Comparison of ENCODE assay signal across 12 cellular contexts in genomic region chr15:89299896-89300295, GRCh38. TPM values are rescaled to one million over a fixed set of nuclear protein-coding genes. Genes with fewer than 3 reads are reported as not detected.
DNase-seq lines count a peak whose midpoint lies in the region; ATAC-seq and TF ChIP-seq lines count a peak whose summit lies in the region.
"Had no signal": no experiment of that assay in that cellular context is flagged by ENCODE, and none has a peak within 500 bp of the region (broad histone marks: within the 10 kb centered on the region; RNA-seq: fewer than 3 reads in every experiment).

No MANE protein-coding gene starts in this region.

- TF ChIP-seq CTCF in C4-2B (conservative IDR thresholded peaks at IDR 0.05) (peak; percentile 29), LNCaP clone FGC (IDR thresholded peaks at IDR 0.05; ENCODE audit: control insufficient read depth, extremely low read depth, insufficient read depth) (peak; percentile 62), chondrocyte (IDR thresholded peaks at IDR 0.05) (peak; percentile 81)

- no peak overlapping the region for H3K4me3 Mint-ChIP-seq in chondrocyte (ENCODE audit: unreplicated experiment)
- H3K4me3 Mint-ChIP-seq in natural killer cell treated with Interleukin-12 subunit alpha and Interleukin-12 subunit beta and Interleukin-15 and Interleukin-18, amount 100 ng/mL, for 72 hours: no peak overlapping the region
- H3K4me3 Mint-ChIP-seq: activated naive CD8-positive, alpha-beta T cell treated with anti-CD3 and anti-CD28 coated beads, Interleukin-2, amount 50 U/mL, for 24 hours had no signal

- peaks cover 11% of the 10 kb centered on the region for H3K36me3 Mint-ChIP-seq in chondrocyte (ENCODE audit: low read depth)
- peaks cover 45% of the 10 kb centered on the region for H3K36me3 Mint-ChIP-seq in natural killer cell treated with Interleukin-12 subunit alpha and Interleukin-12 subunit beta and Interleukin-15 and Interleukin-18, amount 100 ng/mL, for 72 hours

- peak; percentile 14 for DNase-seq in LNCaP clone FGC (ENCODE audit: low read depth)
- no peak for DNase-seq in chondrocyte (ENCODE audit: low spot score)
- no peak for DNase-seq in natural killer cell treated with Interleukin-12 subunit alpha and Interleukin-12 subunit beta and Interleukin-15 and Interleukin-18, amount 100 ng/mL, for 72 hours (ENCODE audit: low spot score)
- DNase-seq in NK-92 treated with Interleukin-12 subunit alpha and Interleukin-12 subunit beta, amount 100 ng/mL, for 24 hours (lab: John Stamatoyannopoulos, UW): no peak
- DNase-seq in iPS-NIHi11 (ENCODE audit: low spot score): no peak
- no peak for DNase-seq in NCI-H1436 treated with DMSO at 0.1 percent for 48 hours (lab: John Stamatoyannopoulos, UW)
- DNase-seq: activated naive CD8-positive, alpha-beta T cell treated with anti-CD3 and anti-CD28 coated beads, Interleukin-2, amount 50 U/mL, for 24 hours; NCI-H187 treated with DMSO at 0.1 percent for 48 hours; stimulated activated CD4-positive, alpha-beta T cell treated with anti-CD3 and anti-CD28 coated beads, Interleukin-12 subunit alpha, Interleukin-12 subunit beta, amount 100 ng/mL, for 4 hours; testis had no signal

- H3K27me3 Mint-ChIP-seq in chondrocyte (ENCODE audit: low read depth): no peaks in the 10 kb centered on the region
- H3K27me3 Mint-ChIP-seq in natural killer cell treated with Interleukin-12 subunit alpha and Interleukin-12 subunit beta and Interleukin-15 and Interleukin-18, amount 100 ng/mL, for 72 hours: no peaks in the 10 kb centered on the region
- H3K27me3 Mint-ChIP-seq: activated naive CD8-positive, alpha-beta T cell treated with anti-CD3 and anti-CD28 coated beads, Interleukin-2, amount 50 U/mL, for 24 hours had no signal

- H3K9me3 Mint-ChIP-seq in chondrocyte (ENCODE audit: low read depth): peaks cover 4% of the 10 kb centered on the region
- no peaks in the 10 kb centered on the region for H3K9me3 Mint-ChIP-seq in natural killer cell treated with Interleukin-12 subunit alpha and Interleukin-12 subunit beta and Interleukin-15 and Interleukin-18, amount 100 ng/mL, for 72 hours
- H3K9me3 Mint-ChIP-seq: activated naive CD8-positive, alpha-beta T cell treated with anti-CD3 and anti-CD28 coated beads, Interleukin-2, amount 50 U/mL, for 24 hours had no signal

- no peak overlapping the region for H3K27ac ChIP-seq in C4-2B
- H3K27ac ChIP-seq: testis had no signal

- H3K4me1 Mint-ChIP-seq in chondrocyte (ENCODE audit: low read depth): no peaks in the 10 kb centered on the region
- peaks cover 23 to 30% of the 10 kb centered on the region in 2 donors for H3K4me1 Mint-ChIP-seq in natural killer cell treated with Interleukin-12 subunit alpha and Interleukin-12 subunit beta and Interleukin-15 and Interleukin-18, amount 100 ng/mL, for 72 hours (ENCODE audit: low read depth in 2 of 2)
- H3K4me1 Mint-ChIP-seq: activated naive CD8-positive, alpha-beta T cell treated with anti-CD3 and anti-CD28 coated beads, Interleukin-2, amount 50 U/mL, for 24 hours had no signal

- ATAC-seq in natural killer cell treated with Interleukin-12 subunit alpha and Interleukin-12 subunit beta and Interleukin-15 and Interleukin-18, amount 100 ng/mL, for 72 hours: no peak
- ATAC-seq in HG02884 (IDR thresholded peaks at IDR 0.05; ENCODE audit: unreplicated experiment): no peak
- ATAC-seq: activated naive CD8-positive, alpha-beta T cell treated with anti-CD3 and anti-CD28 coated beads, Interleukin-2, amount 50 U/mL, for 24 hours had no signal

- no peak overlapping the region for H3K4me3 ChIP-seq in LNCaP clone FGC (ENCODE audit: low read depth, low read length)
- H3K4me3 ChIP-seq: testis had no signal

- H3K27ac Mint-ChIP-seq in chondrocyte (ENCODE audit: unreplicated experiment): no peak overlapping the region
- peak overlapping the region; percentile 26 for H3K27ac Mint-ChIP-seq in natural killer cell treated with Interleukin-12 subunit alpha and Interleukin-12 subunit beta and Interleukin-15 and Interleukin-18, amount 100 ng/mL, for 72 hours
- H3K27ac Mint-ChIP-seq: activated naive CD8-positive, alpha-beta T cell treated with anti-CD3 and anti-CD28 coated beads, Interleukin-2, amount 50 U/mL, for 24 hours had no signal

RNA-seq across cellular contexts. Expression of gene POLG, which starts 34.7 kb away (rescaled TPM):
- total RNA-seq in chondrocyte: 49.7 to 54.2 TPM (median 52.1 TPM) in 3 replicates
- 100 to 1,000 TPM; 169 to 184 TPM for total RNA-seq in natural killer cell treated with Interleukin-12 subunit alpha and Interleukin-12 subunit beta and Interleukin-15 and Interleukin-18, amount 100 ng/mL, for 72 hours

RNA-seq across cellular contexts. Expression of gene FANCI, which starts 56.1 kb away (rescaled TPM):
- total RNA-seq in chondrocyte: 11.2 to 26.0 TPM (median 15.3 TPM) in 3 replicates
- total RNA-seq in natural killer cell treated with Interleukin-12 subunit alpha and Interleukin-12 subunit beta and Interleukin-15 and Interleukin-18, amount 100 ng/mL, for 72 hours: 100 to 1,000 TPM; 131 to 238 TPM

Comparison
In these comparisons a context has a peak if more than half of its experiments do, and no peak if none do; other contexts are left out.
1. CTCF ChIP-seq: peak in every context shown above with its lines; median percentile 81 in chondrocyte; 62 in LNCaP clone FGC; 29 in C4-2B.